In the genomic region with DNA sequence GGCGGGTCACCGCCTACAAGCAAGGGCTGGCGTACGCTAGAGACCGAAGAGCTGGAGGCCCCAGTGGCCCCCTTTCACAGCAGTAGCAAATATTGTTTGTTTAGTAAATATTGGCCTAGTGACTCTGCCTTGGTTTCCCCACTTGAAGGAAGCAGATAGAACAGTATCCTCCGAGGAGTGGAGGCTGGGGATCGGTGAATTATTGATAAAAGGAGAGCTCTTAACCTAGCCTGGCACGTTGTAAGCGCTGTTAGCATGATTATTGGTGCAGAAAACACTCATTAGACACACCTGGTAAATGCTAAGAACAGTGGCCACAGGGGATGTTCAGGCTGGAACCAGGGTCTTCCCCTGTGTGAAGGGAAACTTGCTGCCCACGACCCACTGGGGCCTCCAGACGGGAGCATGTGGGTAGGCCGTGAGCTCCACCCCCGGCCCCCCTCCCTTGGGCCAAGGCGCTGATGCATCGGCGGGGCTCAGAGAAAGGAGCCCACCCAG, we compare ENCODE assay signal across 1 cellular context.
TF ChIP-seq lines count a peak whose summit lies in the region.

No MANE protein-coding gene starts in this region.

TF ChIP-seq in HepG2, 621 proteins besides CTCF, POLR2A, EP300 and RAD21 (continued from another document and continues in another):
- no peak for TF ChIP-seq ZNF891 (CRISPR knock-in tag; IDR thresholded peaks at IDR 0.05)
- TF ChIP-seq ZNF484 (CRISPR knock-in tag; IDR thresholded peaks at IDR 0.05; ENCODE audit: borderline replicate concordance, low read depth) = no peak
- TF ChIP-seq SSRP1 (CRISPR knock-in tag; IDR thresholded peaks at IDR 0.05) = no peak
- TF ChIP-seq, protein P1, sequence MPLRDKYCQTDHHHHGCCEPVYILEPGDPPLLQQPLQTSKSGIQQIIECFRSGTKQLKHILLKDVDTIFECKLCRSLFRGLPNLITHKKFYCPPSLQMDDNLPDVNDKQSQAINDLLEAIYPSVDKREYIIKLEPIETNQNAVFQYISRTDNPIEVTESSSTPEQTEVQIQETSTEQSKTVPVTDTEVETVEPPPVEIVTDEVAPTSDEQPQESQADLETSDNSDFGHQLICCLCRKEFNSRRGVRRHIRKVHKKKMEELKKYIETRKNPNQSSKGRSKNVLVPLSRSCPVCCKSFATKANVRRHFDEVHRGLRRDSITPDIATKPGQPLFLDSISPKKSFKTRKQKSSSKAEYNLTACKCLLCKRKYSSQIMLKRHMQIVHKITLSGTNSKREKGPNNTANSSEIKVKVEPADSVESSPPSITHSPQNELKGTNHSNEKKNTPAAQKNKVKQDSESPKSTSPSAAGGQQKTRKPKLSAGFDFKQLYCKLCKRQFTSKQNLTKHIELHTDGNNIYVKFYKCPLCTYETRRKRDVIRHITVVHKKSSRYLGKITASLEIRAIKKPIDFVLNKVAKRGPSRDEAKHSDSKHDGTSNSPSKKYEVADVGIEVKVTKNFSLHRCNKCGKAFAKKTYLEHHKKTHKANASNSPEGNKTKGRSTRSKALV (CRISPR knock-in tag; IDR thresholded peaks at IDR 0.05) = no peak
- TF ChIP-seq ZNF329 (CRISPR knock-in tag; IDR thresholded peaks at IDR 0.05; ENCODE audit: low read depth) = no peak
- no peak for TF ChIP-seq HDAC2 (CRISPR knock-in tag; IDR thresholded peaks at IDR 0.05)
- TF ChIP-seq, protein P2, sequence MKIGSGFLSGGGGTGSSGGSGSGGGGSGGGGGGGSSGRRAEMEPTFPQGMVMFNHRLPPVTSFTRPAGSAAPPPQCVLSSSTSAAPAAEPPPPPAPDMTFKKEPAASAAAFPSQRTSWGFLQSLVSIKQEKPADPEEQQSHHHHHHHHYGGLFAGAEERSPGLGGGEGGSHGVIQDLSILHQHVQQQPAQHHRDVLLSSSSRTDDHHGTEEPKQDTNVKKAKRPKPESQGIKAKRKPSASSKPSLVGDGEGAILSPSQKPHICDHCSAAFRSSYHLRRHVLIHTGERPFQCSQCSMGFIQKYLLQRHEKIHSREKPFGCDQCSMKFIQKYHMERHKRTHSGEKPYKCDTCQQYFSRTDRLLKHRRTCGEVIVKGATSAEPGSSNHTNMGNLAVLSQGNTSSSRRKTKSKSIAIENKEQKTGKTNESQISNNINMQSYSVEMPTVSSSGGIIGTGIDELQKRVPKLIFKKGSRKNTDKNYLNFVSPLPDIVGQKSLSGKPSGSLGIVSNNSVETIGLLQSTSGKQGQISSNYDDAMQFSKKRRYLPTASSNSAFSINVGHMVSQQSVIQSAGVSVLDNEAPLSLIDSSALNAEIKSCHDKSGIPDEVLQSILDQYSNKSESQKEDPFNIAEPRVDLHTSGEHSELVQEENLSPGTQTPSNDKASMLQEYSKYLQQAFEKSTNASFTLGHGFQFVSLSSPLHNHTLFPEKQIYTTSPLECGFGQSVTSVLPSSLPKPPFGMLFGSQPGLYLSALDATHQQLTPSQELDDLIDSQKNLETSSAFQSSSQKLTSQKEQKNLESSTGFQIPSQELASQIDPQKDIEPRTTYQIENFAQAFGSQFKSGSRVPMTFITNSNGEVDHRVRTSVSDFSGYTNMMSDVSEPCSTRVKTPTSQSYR (CRISPR knock-in tag; IDR thresholded peaks at IDR 0.05; ENCODE audit: borderline replicate concordance) = no peak
- TF ChIP-seq YEATS4 (CRISPR knock-in tag; IDR thresholded peaks at IDR 0.05; ENCODE audit: borderline replicate concordance) = no peak
- TF ChIP-seq NFKBIZ (CRISPR knock-in tag; IDR thresholded peaks at IDR 0.05) = no peak
- TF ChIP-seq TEAD2 (CRISPR knock-in tag; IDR thresholded peaks at IDR 0.05) = no peak
- peak; percentile 22 for TF ChIP-seq AGO1 (IDR thresholded peaks at IDR 0.05; ENCODE audit: low read depth, low read length, poor library complexity, severe bottlenecking)
- TF ChIP-seq, protein P3, sequence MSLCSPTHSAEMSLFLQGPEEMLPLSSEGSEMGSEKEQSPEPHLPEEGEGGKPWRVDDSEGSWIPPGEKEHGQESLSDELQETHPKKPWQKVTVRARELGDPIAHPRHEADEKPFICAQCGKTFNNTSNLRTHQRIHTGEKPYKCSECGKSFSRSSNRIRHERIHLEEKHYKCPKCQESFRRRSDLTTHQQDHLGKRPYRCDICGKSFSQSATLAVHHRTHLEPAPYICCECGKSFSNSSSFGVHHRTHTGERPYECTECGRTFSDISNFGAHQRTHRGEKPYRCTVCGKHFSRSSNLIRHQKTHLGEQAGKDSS (CRISPR knock-in tag; IDR thresholded peaks at IDR 0.05; ENCODE audit: borderline replicate concordance, low read depth) = 0 out of 2 replicates have a peak, but pooled peaks have one; percentile 70
- TF ChIP-seq ZNF160 (CRISPR knock-in tag; IDR thresholded peaks at IDR 0.05) = no peak
- no peak for TF ChIP-seq FOXK1 (CRISPR knock-in tag; IDR thresholded peaks at IDR 0.05; ENCODE audit: borderline replicate concordance, low read depth)
- TF ChIP-seq RBAK (CRISPR knock-in tag; IDR thresholded peaks at IDR 0.05) = no peak
- no peak for TF ChIP-seq ZNF333 (CRISPR knock-in tag; IDR thresholded peaks at IDR 0.05; ENCODE audit: borderline replicate concordance)
- no peak for TF ChIP-seq MATR3 (CRISPR knock-in tag; IDR thresholded peaks at IDR 0.05)
- no peak for TF ChIP-seq SMAD3 (CRISPR knock-in tag; IDR thresholded peaks at IDR 0.05)
- no peak for TF ChIP-seq NFIB (CRISPR knock-in tag; IDR thresholded peaks at IDR 0.05; ENCODE audit: borderline replicate concordance)
- 0 out of 2 replicates have a peak, but pooled peaks have one; percentile 68 for TF ChIP-seq MEIS1 (CRISPR knock-in tag; IDR thresholded peaks at IDR 0.05; ENCODE audit: borderline replicate concordance)
- TF ChIP-seq SMYD3 (CRISPR knock-in tag; IDR thresholded peaks at IDR 0.05) = no peak
- TF ChIP-seq RAD51 (IDR thresholded peaks at IDR 0.05; ENCODE audit: borderline replicate concordance) = no peak
- TF ChIP-seq, protein P4, sequence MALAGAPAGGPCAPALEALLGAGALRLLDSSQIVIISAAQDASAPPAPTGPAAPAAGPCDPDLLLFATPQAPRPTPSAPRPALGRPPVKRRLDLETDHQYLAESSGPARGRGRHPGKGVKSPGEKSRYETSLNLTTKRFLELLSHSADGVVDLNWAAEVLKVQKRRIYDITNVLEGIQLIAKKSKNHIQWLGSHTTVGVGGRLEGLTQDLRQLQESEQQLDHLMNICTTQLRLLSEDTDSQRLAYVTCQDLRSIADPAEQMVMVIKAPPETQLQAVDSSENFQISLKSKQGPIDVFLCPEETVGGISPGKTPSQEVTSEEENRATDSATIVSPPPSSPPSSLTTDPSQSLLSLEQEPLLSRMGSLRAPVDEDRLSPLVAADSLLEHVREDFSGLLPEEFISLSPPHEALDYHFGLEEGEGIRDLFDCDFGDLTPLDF (CRISPR knock-in tag; IDR thresholded peaks at IDR 0.05) = no peak
- TF ChIP-seq ZNF878 (CRISPR knock-in tag; IDR thresholded peaks at IDR 0.05) = 0 out of 2 replicates have a peak, but pooled peaks have one; percentile 24
- TF ChIP-seq AHR (CRISPR knock-in tag; IDR thresholded peaks at IDR 0.05) = no peak
- no peak for TF ChIP-seq ZNF776 (CRISPR knock-in tag; IDR thresholded peaks at IDR 0.05)
- no peak for TF ChIP-seq MED13 (CRISPR knock-in tag; IDR thresholded peaks at IDR 0.05)
- TF ChIP-seq ZNF274 (CRISPR knock-in tag; IDR thresholded peaks at IDR 0.05) = no peak
- TF ChIP-seq ZNF773 (CRISPR knock-in tag; IDR thresholded peaks at IDR 0.05; ENCODE audit: borderline replicate concordance) = no peak
- no peak for TF ChIP-seq ZNF564 (CRISPR knock-in tag; IDR thresholded peaks at IDR 0.05)
- no peak for TF ChIP-seq KDM1A (CRISPR knock-in tag; IDR thresholded peaks at IDR 0.05)
- TF ChIP-seq, protein P5, sequence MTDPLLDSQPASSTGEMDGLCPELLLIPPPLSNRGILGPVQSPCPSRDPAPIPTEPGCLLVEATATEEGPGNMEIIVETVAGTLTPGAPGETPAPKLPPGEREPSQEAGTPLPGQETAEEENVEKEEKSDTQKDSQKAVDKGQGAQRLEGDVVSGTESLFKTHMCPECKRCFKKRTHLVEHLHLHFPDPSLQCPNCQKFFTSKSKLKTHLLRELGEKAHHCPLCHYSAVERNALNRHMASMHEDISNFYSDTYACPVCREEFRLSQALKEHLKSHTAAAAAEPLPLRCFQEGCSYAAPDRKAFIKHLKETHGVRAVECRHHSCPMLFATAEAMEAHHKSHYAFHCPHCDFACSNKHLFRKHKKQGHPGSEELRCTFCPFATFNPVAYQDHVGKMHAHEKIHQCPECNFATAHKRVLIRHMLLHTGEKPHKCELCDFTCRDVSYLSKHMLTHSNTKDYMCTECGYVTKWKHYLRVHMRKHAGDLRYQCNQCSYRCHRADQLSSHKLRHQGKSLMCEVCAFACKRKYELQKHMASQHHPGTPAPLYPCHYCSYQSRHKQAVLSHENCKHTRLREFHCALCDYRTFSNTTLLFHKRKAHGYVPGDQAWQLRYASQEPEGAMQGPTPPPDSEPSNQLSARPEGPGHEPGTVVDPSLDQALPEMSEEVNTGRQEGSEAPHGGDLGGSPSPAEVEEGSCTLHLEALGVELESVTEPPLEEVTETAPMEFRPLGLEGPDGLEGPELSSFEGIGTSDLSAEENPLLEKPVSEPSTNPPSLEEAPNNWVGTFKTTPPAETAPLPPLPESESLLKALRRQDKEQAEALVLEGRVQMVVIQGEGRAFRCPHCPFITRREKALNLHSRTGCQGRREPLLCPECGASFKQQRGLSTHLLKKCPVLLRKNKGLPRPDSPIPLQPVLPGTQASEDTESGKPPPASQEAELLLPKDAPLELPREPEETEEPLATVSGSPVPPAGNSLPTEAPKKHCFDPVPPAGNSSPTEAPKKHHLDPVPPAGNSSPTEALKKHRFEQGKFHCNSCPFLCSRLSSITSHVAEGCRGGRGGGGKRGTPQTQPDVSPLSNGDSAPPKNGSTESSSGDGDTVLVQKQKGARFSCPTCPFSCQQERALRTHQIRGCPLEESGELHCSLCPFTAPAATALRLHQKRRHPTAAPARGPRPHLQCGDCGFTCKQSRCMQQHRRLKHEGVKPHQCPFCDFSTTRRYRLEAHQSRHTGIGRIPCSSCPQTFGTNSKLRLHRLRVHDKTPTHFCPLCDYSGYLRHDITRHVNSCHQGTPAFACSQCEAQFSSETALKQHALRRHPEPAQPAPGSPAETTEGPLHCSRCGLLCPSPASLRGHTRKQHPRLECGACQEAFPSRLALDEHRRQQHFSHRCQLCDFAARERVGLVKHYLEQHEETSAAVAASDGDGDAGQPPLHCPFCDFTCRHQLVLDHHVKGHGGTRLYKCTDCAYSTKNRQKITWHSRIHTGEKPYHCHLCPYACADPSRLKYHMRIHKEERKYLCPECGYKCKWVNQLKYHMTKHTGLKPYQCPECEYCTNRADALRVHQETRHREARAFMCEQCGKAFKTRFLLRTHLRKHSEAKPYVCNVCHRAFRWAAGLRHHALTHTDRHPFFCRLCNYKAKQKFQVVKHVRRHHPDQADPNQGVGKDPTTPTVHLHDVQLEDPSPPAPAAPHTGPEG (CRISPR knock-in tag; IDR thresholded peaks at IDR 0.05) = no peak
- TF ChIP-seq MIER2 (CRISPR knock-in tag; IDR thresholded peaks at IDR 0.05) = no peak
- TF ChIP-seq RXRA (CRISPR knock-in tag; IDR thresholded peaks at IDR 0.05) = no peak
- no peak for TF ChIP-seq ZBTB7A (CRISPR knock-in tag; IDR thresholded peaks at IDR 0.05)
- no peak for TF ChIP-seq ZSCAN12 (CRISPR knock-in tag; IDR thresholded peaks at IDR 0.05)
- TF ChIP-seq, protein P6, sequence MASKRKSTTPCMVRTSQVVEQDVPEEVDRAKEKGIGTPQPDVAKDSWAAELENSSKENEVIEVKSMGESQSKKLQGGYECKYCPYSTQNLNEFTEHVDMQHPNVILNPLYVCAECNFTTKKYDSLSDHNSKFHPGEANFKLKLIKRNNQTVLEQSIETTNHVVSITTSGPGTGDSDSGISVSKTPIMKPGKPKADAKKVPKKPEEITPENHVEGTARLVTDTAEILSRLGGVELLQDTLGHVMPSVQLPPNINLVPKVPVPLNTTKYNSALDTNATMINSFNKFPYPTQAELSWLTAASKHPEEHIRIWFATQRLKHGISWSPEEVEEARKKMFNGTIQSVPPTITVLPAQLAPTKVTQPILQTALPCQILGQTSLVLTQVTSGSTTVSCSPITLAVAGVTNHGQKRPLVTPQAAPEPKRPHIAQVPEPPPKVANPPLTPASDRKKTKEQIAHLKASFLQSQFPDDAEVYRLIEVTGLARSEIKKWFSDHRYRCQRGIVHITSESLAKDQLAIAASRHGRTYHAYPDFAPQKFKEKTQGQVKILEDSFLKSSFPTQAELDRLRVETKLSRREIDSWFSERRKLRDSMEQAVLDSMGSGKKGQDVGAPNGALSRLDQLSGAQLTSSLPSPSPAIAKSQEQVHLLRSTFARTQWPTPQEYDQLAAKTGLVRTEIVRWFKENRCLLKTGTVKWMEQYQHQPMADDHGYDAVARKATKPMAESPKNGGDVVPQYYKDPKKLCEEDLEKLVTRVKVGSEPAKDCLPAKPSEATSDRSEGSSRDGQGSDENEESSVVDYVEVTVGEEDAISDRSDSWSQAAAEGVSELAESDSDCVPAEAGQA (IDR thresholded peaks at IDR 0.05; ENCODE audit: low read depth) = no peak
- TF ChIP-seq, protein P6 (CRISPR knock-in tag; IDR thresholded peaks at IDR 0.05; ENCODE audit: borderline replicate concordance) = no peak
- no peak for TF ChIP-seq SIX1 (CRISPR knock-in tag; IDR thresholded peaks at IDR 0.05; ENCODE audit: borderline replicate concordance)
- peak; percentile 6; the same call in 1 of the 2 replicates for TF ChIP-seq ZNF430 (CRISPR knock-in tag; IDR thresholded peaks at IDR 0.05)
- TF ChIP-seq ZKSCAN5 (CRISPR knock-in tag; IDR thresholded peaks at IDR 0.05) = peak; percentile 21; the same call in 1 of the 2 replicates
- no peak for TF ChIP-seq ZNF235 (CRISPR knock-in tag; IDR thresholded peaks at IDR 0.05; ENCODE audit: borderline replicate concordance)
- TF ChIP-seq FOXP1 (IDR thresholded peaks at IDR 0.05) = no peak
- TF ChIP-seq FOXP1 (CRISPR knock-in tag; IDR thresholded peaks at IDR 0.05) = no peak
- TF ChIP-seq, protein P7, sequence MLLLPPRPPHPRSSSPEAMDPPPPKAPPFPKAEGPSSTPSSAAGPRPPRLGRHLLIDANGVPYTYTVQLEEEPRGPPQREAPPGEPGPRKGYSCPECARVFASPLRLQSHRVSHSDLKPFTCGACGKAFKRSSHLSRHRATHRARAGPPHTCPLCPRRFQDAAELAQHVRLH (CRISPR knock-in tag; IDR thresholded peaks at IDR 0.05; ENCODE audit: borderline replicate concordance, low read depth) = no peak
- TF ChIP-seq ZSCAN31 (CRISPR knock-in tag; IDR thresholded peaks at IDR 0.05; ENCODE audit: low read depth) = no peak
- 0 out of 2 replicates have a peak, but pooled peaks have one; percentile 76 for TF ChIP-seq ZBTB3 (CRISPR knock-in tag; IDR thresholded peaks at IDR 0.05; ENCODE audit: borderline replicate concordance, low read depth)
- no peak for TF ChIP-seq CBFB (CRISPR knock-in tag; IDR thresholded peaks at IDR 0.05)
- TF ChIP-seq MAFG (CRISPR knock-in tag; IDR thresholded peaks at IDR 0.05) = no peak
- TF ChIP-seq ATM (IDR thresholded peaks at IDR 0.05; ENCODE audit: borderline replicate concordance) = no peak
